20 cellular contexts compared by ENCODE assay signal in genomic region chr2:28608829-28609400, GRCh38.
DNase-seq lines count a peak whose midpoint lies in the region; ATAC-seq and TF ChIP-seq lines count a peak whose summit lies in the region.
"Had no signal": no experiment of that assay in that cellular context is flagged by ENCODE, and none has a peak within 500 bp of the region (broad histone marks: within the 10 kb centered on the region; RNA-seq: fewer than 3 reads in every experiment).

No MANE protein-coding gene starts in this region.

- no peaks in the 10 kb centered on the region for H3K27me3 Mint-ChIP-seq in dendritic cell treated with granulocyte-macrophage colony-stimulating factor and Interleukin-4, amounts not matched to agents 40 ng/mL and 50 ng/mL, for 4 days
- H3K27me3 Mint-ChIP-seq in nephron progenitor cell (ENCODE audit: low read depth, poor library complexity): no peaks in the 10 kb centered on the region
- H3K27me3 Mint-ChIP-seq in HFFc6 (ENCODE audit: insufficient read depth): peaks cover 5% of the 10 kb centered on the region
- H3K27me3 Mint-ChIP-seq: activated CD8-positive, alpha-beta memory T cell treated with anti-CD3 and anti-CD28 coated beads, Interleukin-2, amount 10 ng/mL, durations not matched to agents 7 days and 5 days had no signal

- no peaks in the 10 kb centered on the region for H3K9me3 Mint-ChIP-seq in dendritic cell treated with granulocyte-macrophage colony-stimulating factor and Interleukin-4, amounts not matched to agents 40 ng/mL and 50 ng/mL, for 4 days
- no peaks in the 10 kb centered on the region for H3K9me3 Mint-ChIP-seq in nephron progenitor cell
- no peaks in the 10 kb centered on the region for H3K9me3 Mint-ChIP-seq in HFFc6
- H3K9me3 Mint-ChIP-seq: memory B cell; natural killer cell treated with Interleukin-12 subunit alpha and Interleukin-12 subunit beta and Interleukin-15 and Interleukin-18, amount 100 ng/mL, for 72 hours; T-helper 2 cell treated with Interferon-gamma antibody and Interleukin-4, amounts not matched to agents 5 μg/mL and 100 μg/mL, for 36 hours had no signal

- no peaks in the 10 kb centered on the region for H3K36me3 Mint-ChIP-seq in dendritic cell treated with granulocyte-macrophage colony-stimulating factor and Interleukin-4, amounts not matched to agents 40 ng/mL and 50 ng/mL, for 4 days (ENCODE audit: low read depth)
- H3K36me3 Mint-ChIP-seq in nephron progenitor cell (ENCODE audit: low read depth) (no peaks in the 10 kb centered on the region), HFFc6 (ENCODE audit: low read depth) (no peaks in the 10 kb centered on the region)
- H3K36me3 Mint-ChIP-seq: memory B cell; natural killer cell treated with Interleukin-12 subunit alpha and Interleukin-12 subunit beta and Interleukin-15 and Interleukin-18, amount 100 ng/mL, for 72 hours had no signal

- peaks cover 0 to 29% (median 19%) of the 10 kb centered on the region in 9 donors for H3K4me1 ChIP-seq in heart right ventricle

- peak overlapping the region; percentile 17 to 84 (median 67) for H3K27ac ChIP-seq in heart right ventricle

- peak overlapping the region; percentile 43 for H3K27ac Mint-ChIP-seq in dendritic cell treated with granulocyte-macrophage colony-stimulating factor and Interleukin-4, amounts not matched to agents 40 ng/mL and 50 ng/mL, for 4 days
- H3K27ac Mint-ChIP-seq in nephron progenitor cell (peak overlapping the region; percentile 89), HFFc6 (no peak overlapping the region)
- H3K27ac Mint-ChIP-seq: activated CD8-positive, alpha-beta memory T cell treated with anti-CD3 and anti-CD28 coated beads, Interleukin-2, amount 10 ng/mL, durations not matched to agents 7 days and 5 days; memory B cell; progenitor cell of endocrine pancreas; T-helper 2 cell treated with Interferon-gamma antibody and Interleukin-4, amounts not matched to agents 5 μg/mL and 100 μg/mL, for 36 hours had no signal

- H3K36me3 ChIP-seq in heart right ventricle: peaks cover 0 to under 1% (median 0%) of the 10 kb centered on the region in 9 donors

- no peak for ATAC-seq in heart right ventricle
- ATAC-seq: activated CD4-positive, CD25-positive, alpha-beta regulatory T cell treated with anti-CD3 and anti-CD28 coated beads, Interleukin-2, amount 50 U/mL, for 24 hours; activated CD8-positive, alpha-beta memory T cell treated with anti-CD3 and anti-CD28 coated beads, Interleukin-2, amount 10 ng/mL, durations not matched to agents 7 days and 5 days; natural killer cell treated with Interleukin-12 subunit alpha and Interleukin-12 subunit beta and Interleukin-15 and Interleukin-18, amount 100 ng/mL, for 72 hours had no signal

- intact Hi-C loops in heart right ventricle (cut with DNase I): no loop called here
- intact Hi-C loops in cardiac septum (cut with DNase I): loop anchor here (2.0 to 5.0 kb wide), 2 partner anchors 16 to 93 kb away; no protein-coding TSS in a partner anchor
- intact Hi-C loops in dendritic cell treated with granulocyte-macrophage colony-stimulating factor and Interleukin-4, amounts not matched to agents 40 ng/mL and 50 ng/mL, for 4 days (cut with micrococcal nuclease): no loop called here

- TF ChIP-seq CTCF in heart right ventricle (IDR thresholded peaks at IDR 0.05) (no peak), nephron progenitor cell (IDR thresholded peaks at IDR 0.05) (no peak), HFFc6 (IDR thresholded peaks at IDR 0.05) (no peak)

- no peak for DNase-seq in heart right ventricle
- no peak for DNase-seq in cardiac septum (ENCODE audit: low spot score)
- no peak for DNase-seq in nephron progenitor cell
- no peak for DNase-seq in UCSD-AML1 (lab: John Stamatoyannopoulos, UW; ENCODE audit: unreplicated experiment)
- DNase-seq in DMS 273 (lab: John Stamatoyannopoulos, UW; ENCODE audit: unreplicated experiment): no peak
- no peak for DNase-seq in NCI-H69 (lab: John Stamatoyannopoulos, UW)
- no peak for DNase-seq in HFFc6
- DNase-seq: activated CD8-positive, alpha-beta memory T cell treated with anti-CD3 and anti-CD28 coated beads, Interleukin-2, amount 10 ng/mL, durations not matched to agents 7 days and 5 days; activated effector memory CD4-positive, alpha-beta T cell treated with anti-CD3 and anti-CD28 coated beads, Interleukin-2, amount 50 U/mL, for 16 hours; head of caudate nucleus; MM.1S; NCI-H2029; stimulated activated naive CD4-positive, alpha-beta T cell had no signal

- no peak overlapping the region for H3K4me3 ChIP-seq in heart right ventricle
- H3K4me3 ChIP-seq: coronary artery had no signal

- H3K4me1 Mint-ChIP-seq in dendritic cell treated with granulocyte-macrophage colony-stimulating factor and Interleukin-4, amounts not matched to agents 40 ng/mL and 50 ng/mL, for 4 days (ENCODE audit: low read depth): peaks cover 38% of the 10 kb centered on the region
- peaks cover 67% of the 10 kb centered on the region for H3K4me1 Mint-ChIP-seq in nephron progenitor cell
- peaks cover 21% of the 10 kb centered on the region for H3K4me1 Mint-ChIP-seq in HFFc6 (ENCODE audit: low read depth)
- H3K4me1 Mint-ChIP-seq: memory B cell had no signal

- no peaks in the 10 kb centered on the region for H3K27me3 ChIP-seq in heart right ventricle

- H3K9me3 ChIP-seq in heart right ventricle: no peaks in the 10 kb centered on the region

- no peak overlapping the region for H3K4me3 Mint-ChIP-seq in dendritic cell treated with granulocyte-macrophage colony-stimulating factor and Interleukin-4, amounts not matched to agents 40 ng/mL and 50 ng/mL, for 4 days
- H3K4me3 Mint-ChIP-seq in nephron progenitor cell: peak overlapping the region; percentile 17
- no peak overlapping the region for H3K4me3 Mint-ChIP-seq in HFFc6
- H3K4me3 Mint-ChIP-seq: activated CD8-positive, alpha-beta memory T cell treated with anti-CD3 and anti-CD28 coated beads, Interleukin-2, amount 10 ng/mL, durations not matched to agents 7 days and 5 days; memory B cell; natural killer cell treated with Interleukin-12 subunit alpha and Interleukin-12 subunit beta and Interleukin-15 and Interleukin-18, amount 100 ng/mL, for 72 hours; T-helper 2 cell treated with Interferon-gamma antibody and Interleukin-4, amounts not matched to agents 5 μg/mL and 100 μg/mL, for 36 hours had no signal

- 82 to 83% methylated on average over 4 of the region's 4 CpGs for WGBS in heart right ventricle, 2 donors
